ENCODE assay signal across 13 cellular contexts in the genomic region with DNA sequence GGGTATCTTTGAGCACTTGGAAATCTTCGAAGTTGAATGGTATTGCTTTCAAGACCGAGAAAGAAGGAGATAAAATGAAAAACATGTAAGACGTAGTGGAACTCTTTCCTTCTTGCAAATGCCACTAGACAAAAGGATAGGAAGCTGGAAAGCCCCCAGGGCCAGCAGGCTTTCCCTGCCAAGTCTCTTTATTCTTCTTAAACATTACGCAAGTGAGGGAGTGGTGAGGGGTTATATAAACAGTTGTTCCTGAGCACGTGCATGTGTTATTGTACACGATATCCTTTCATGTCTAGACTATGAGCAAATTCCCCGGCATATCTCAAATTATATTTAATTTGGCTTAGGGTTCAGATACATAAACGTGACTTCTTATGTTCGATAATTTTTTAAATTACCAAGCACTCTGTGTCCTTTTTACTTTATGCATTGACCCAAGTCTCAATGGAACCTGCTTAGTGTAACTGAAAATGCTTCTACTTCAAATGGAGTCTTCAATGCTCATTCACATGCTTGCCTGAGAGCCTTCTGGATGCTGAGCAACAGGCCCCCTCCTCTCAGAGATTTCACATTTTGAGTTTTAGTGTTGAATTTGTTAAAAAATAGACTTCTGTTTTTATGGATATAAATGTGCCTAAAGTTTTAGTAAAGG. TPM values are rescaled to one million over a fixed set of nuclear protein-coding genes. Genes with fewer than 3 reads are reported as not detected.
DNase-seq lines count a peak whose midpoint lies in the region; ATAC-seq, FAIRE-seq and TF ChIP-seq lines count a peak whose summit lies in the region.
"Had no signal": no experiment of that assay in that cellular context is flagged by ENCODE, and none has a peak within 500 bp of the region (broad histone marks: within the 10 kb centered on the region; RNA-seq: fewer than 3 reads in every experiment).

No MANE protein-coding gene starts in this region.

- dilution Hi-C loops in keratinocyte (cut with MboI; ENCODE audit: extremely low pct_ligation_motif_present, low sequenced_read_pairs) = no loop called here

- H4K20me1 ChIP-seq in keratinocyte (ENCODE audit: control insufficient read depth, extremely low read depth, insufficient read depth, low read length) = no peaks in the 10 kb centered on the region

- H2AFZ ChIP-seq in keratinocyte (ENCODE audit: control insufficient read depth, low read length) = no peak overlapping the region

- ATAC-seq in HG03097 (IDR thresholded peaks at IDR 0.05; ENCODE audit: low FRiP score, unreplicated experiment) = no peak
- ATAC-seq: activated CD4-positive, CD25-positive, alpha-beta regulatory T cell treated with anti-CD3 and anti-CD28 coated beads, Interleukin-2, amount 50 U/mL, for 24 hours had no signal

- H3K4me3 ChIP-seq in HAP-1 = no peak overlapping the region
- no peak overlapping the region for H3K4me3 ChIP-seq in keratinocyte (ENCODE audit: control insufficient read depth in 2 of 3, extremely low read depth in 1 of 3, insufficient read depth in 2 of 3, low read depth in 1 of 3, low read length in 3 of 3)

- peak; percentile 71 to 89 for DNase-seq in HAP-1 (ENCODE audit: low spot score in 2 of 2)
- peak; percentile 60 for DNase-seq in dedifferentiated amniotic fluid mesenchymal stem cell (ENCODE audit: extremely low spot score)
- DNase-seq in keratinocyte (ENCODE audit: low read depth, low spot score) = peak; percentile 17
- DNase-seq in smooth muscle cell of the brain vasculature (ENCODE audit: low read depth, low spot score) = peak; percentile 82
- DNase-seq in NCI-H2227 treated with DMSO at 0.1 percent for 48 hours (lab: John Stamatoyannopoulos, UW) = no peak
- DNase-seq in amniotic stem cell (lab: John Stamatoyannopoulos, UW) = no peak
- no peak for DNase-seq in NCI-H524 (lab: John Stamatoyannopoulos, UW)
- DNase-seq: activated naive CD4-positive, alpha-beta T cell treated with anti-CD3 and anti-CD28 coated beads, Interleukin-2, amount 50 U/mL, for 16 hours; NCI-H1048 had no signal

- H3K27me3 ChIP-seq in HAP-1 (ENCODE audit: low read depth) = no peaks in the 10 kb centered on the region
- no peaks in the 10 kb centered on the region for H3K27me3 ChIP-seq in keratinocyte (ENCODE audit: control insufficient read depth, extremely low read depth, insufficient read depth, low read length)

- in situ Hi-C loops in HAP-1 (cut with MboI; ENCODE audit: low sequenced_read_pairs) = no loop called here

- H3K9me3 ChIP-seq in HAP-1 (no peaks in the 10 kb centered on the region), keratinocyte (ENCODE audit: control insufficient read depth, low read depth, low read length) (no peaks in the 10 kb centered on the region)

- no peaks in the 10 kb centered on the region for H3K79me2 ChIP-seq in keratinocyte (ENCODE audit: control insufficient read depth, insufficient read depth, low read length)

- no peak overlapping the region for H3K9ac ChIP-seq in keratinocyte (ENCODE audit: control insufficient read depth, extremely low read depth, insufficient read depth, low read length)

- no peak overlapping the region for H3K27ac ChIP-seq in keratinocyte (ENCODE audit: control insufficient read depth, insufficient read depth, low read length)

- no peak for FAIRE-seq in keratinocyte (lab: Jason Lieb, UNC)
- FAIRE-seq: D721Med, GM18507 had no signal

- H3K4me2 ChIP-seq in keratinocyte (ENCODE audit: control insufficient read depth, extremely low read depth, insufficient read depth, low read depth, low read length) = no peak overlapping the region

- TF ChIP-seq CTCF in keratinocyte (optimal IDR thresholded peaks at IDR 0.05 in 1 of 3, IDR thresholded peaks at IDR 0.05 in 1 of 3, conservative IDR thresholded peaks at IDR 0.05 in 1 of 3; ENCODE audit: extremely low read depth in 1 of 3, insufficient read depth in 2 of 3, low read length in 3 of 3) = no peak

- H3K36me3 ChIP-seq in HAP-1 (replicated peaks) (peaks cover 8% of the 10 kb centered on the region; the same call in 1 of the 2 replicates), keratinocyte (ENCODE audit: control insufficient read depth in 2 of 2, extremely low read depth in 1 of 2, insufficient read depth in 2 of 2, low read length in 2 of 2) (peaks cover 13% of the 10 kb centered on the region in 2 experiments)

- no peaks in the 10 kb centered on the region for H3K9me1 ChIP-seq in keratinocyte (ENCODE audit: control insufficient read depth, extremely low read depth, insufficient read depth, low read length)

- H3K4me1 ChIP-seq in HAP-1 (peaks cover 6% of the 10 kb centered on the region), keratinocyte (ENCODE audit: control insufficient read depth, extremely low read depth, insufficient read depth, low read length) (peaks cover 4% of the 10 kb centered on the region)

RNA-seq across cellular contexts. Expression of a gene that starts 59.0 kb away (rescaled TPM):
- polyA plus RNA-seq in keratinocyte = 22.3 to 35.1 TPM (median 33.6 TPM) in 3 replicates
- 15.3 TPM for polyA plus RNA-seq in keratinocyte (2011; ENCODE audit: low read depth)
- 19.2 and 33.8 TPM in 2 replicates for polyA plus RNA-seq in keratinocyte (2011; cell fraction: cytosol; rRNA removed)
- polyA plus RNA-seq in keratinocyte (2011; cell fraction: nucleus; rRNA removed) = 25.6 and 32.7 TPM in 2 replicates
- polyA plus RNA-seq in keratinocyte (2012; ENCODE audit: low replicate concordance) = 12.1 and 25.1 TPM in 2 replicates
- polyA minus RNA-seq in keratinocyte = 26.6 to 60.6 TPM (median 45.5 TPM) in 3 replicates
- polyA minus RNA-seq in keratinocyte (2011; cell fraction: cytosol; rRNA and poly(A)+ RNA removed) = 25.9 TPM
- polyA minus RNA-seq in keratinocyte (2011; cell fraction: nucleus; rRNA and poly(A)+ RNA removed) = 21.6 and 40.2 TPM in 2 replicates

Comparison
In these comparisons a context has a peak if more than half of its experiments do, and no peak if none do; other contexts are left out.
1. DNase-seq: peak in HAP-1 (2 of 2), dedifferentiated amniotic fluid mesenchymal stem cell (single experiment), keratinocyte (single experiment) and smooth muscle cell of the brain vasculature (single experiment); none in NCI-H2227 treated with DMSO at 0.1 percent for 48 hours (single experiment), amniotic stem cell (single experiment) and NCI-H524 (0 of 2).